ENCODE assay signal across 20 cellular contexts in the genomic region with DNA sequence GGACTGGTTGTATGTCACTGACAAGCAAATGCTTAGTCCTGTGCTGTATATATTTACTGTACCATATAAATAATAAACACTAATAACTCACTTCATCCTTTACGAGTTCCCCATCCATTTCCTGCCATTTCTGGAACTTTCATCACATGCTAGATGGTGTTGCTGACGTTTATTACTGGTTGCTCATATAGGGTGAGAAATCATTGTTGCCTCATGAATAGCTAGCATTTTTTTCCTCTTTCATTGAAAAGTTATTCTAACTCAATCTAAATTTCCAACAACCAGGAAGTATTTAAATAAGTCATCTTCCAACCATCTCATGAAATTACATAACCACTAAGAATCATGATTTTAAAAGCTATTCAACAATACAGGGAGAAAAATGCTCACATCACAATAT.
DNase-seq lines count a peak whose midpoint lies in the region; ATAC-seq and TF ChIP-seq lines count a peak whose summit lies in the region.
"Had no signal": no experiment of that assay in that cellular context is flagged by ENCODE, and none has a peak within 500 bp of the region (broad histone marks: within the 10 kb centered on the region; RNA-seq: fewer than 3 reads in every experiment).

No MANE protein-coding gene starts in this region.

- no peaks in the 10 kb centered on the region for H3K9me3 ChIP-seq in tibial artery
- H3K9me3 ChIP-seq: Caco-2 had no signal

- no peaks in the 10 kb centered on the region for H3K36me3 ChIP-seq in tibial artery

- no peak for TF ChIP-seq CTCF in AG09309 (IDR thresholded peaks at IDR 0.05; ENCODE audit: control insufficient read depth, insufficient read depth, low read depth, low read length, missing control alignments)
- TF ChIP-seq CTCF in tibial artery (IDR thresholded peaks at IDR 0.05) = no peak

- H3K27me3 ChIP-seq in tibial artery = peaks cover 0 to 18% of the 10 kb centered on the region in 2 donors

- no peaks in the 10 kb centered on the region for H3K4me1 ChIP-seq in tibial artery
- H3K4me1 ChIP-seq: Caco-2 had no signal

- no peak overlapping the region for H3K27ac ChIP-seq in tibial artery
- H3K27ac ChIP-seq: C4-2B, HL-60 had no signal

- peak; percentile 5 for DNase-seq in AG09309 (ENCODE audit: low read depth)
- DNase-seq in EL = peak; percentile 49
- peak; percentile 51 for DNase-seq in HCEC 1CT
- peak; percentile 36 for DNase-seq in fibroblast of peridontal ligament (ENCODE audit: extremely low read depth)
- DNase-seq in tibial artery = no peak
- DNase-seq in left lobe of liver (ENCODE audit: low spot score) = no peak
- no peak for DNase-seq in hypothalamus (lab: John Stamatoyannopoulos, UW)
- DNase-seq in activated CD4-positive, CD25-positive, alpha-beta regulatory T cell (lab: John Stamatoyannopoulos, UW) = no peak
- DNase-seq: 8988T; AML-193; Caco-2; CD4-positive, alpha-beta T cell; DMS153; DMS79; GOT3; H7; IMR-90 had no signal

- no peak overlapping the region for H3K4me3 ChIP-seq in AG09309 (ENCODE audit: control insufficient read depth, low read depth, low read length)
- no peak overlapping the region for H3K4me3 ChIP-seq in tibial artery
- H3K4me3 ChIP-seq: K562 had no signal

- intact Hi-C loops in tibial artery (cut with DNase I; ENCODE audit: low total_unique reads) = no loop called here

- no peak for ATAC-seq in left lobe of liver
- ATAC-seq: K562 had no signal

Comparison
In these comparisons a context has a peak if more than half of its experiments do, and no peak if none do; other contexts are left out.
1. DNase-seq: peak in AG09309 (single experiment), EL (single experiment), HCEC 1CT (single experiment) and fibroblast of peridontal ligament (single experiment); none in tibial artery (0 of 2), left lobe of liver (single experiment), hypothalamus (0 of 51) and activated CD4-positive, CD25-positive, alpha-beta regulatory T cell (0 of 4).